In genomic region chr15:67121725-67122600, GRCh38 we compare ENCODE assay signal across 11 cellular contexts. TPM values are rescaled to one million over a fixed set of nuclear protein-coding genes. Genes with fewer than 3 reads are reported as not detected.
A peak's percentile ranks its signal among the peaks of the same experiment; 100 is the strongest.
DNase-seq lines count a peak whose midpoint lies in the region; ATAC-seq and TF ChIP-seq lines count a peak whose summit lies in the region.
"Had no signal": no experiment of that assay in that cellular context is flagged by ENCODE, and none has a peak within 500 bp of the region (broad histone marks: within the 10 kb centered on the region; RNA-seq: fewer than 3 reads in every experiment).

No MANE protein-coding gene starts in this region.

- DNase-seq in PC-9 (no peak), DMS153 (lab: John Stamatoyannopoulos, UW) (no peak), NCI-H1048 (lab: John Stamatoyannopoulos, UW) (no peak), NCI-H2081 treated with DMSO at 0.1 percent for 48 hours (lab: John Stamatoyannopoulos, UW) (no peak)
- DNase-seq in stimulated activated naive B cell treated with anti-CD40 and anti-IgM and Interleukin-4, amounts not matched to agents 10 μg/mL and 1 μg/mL and 100 μg/mL, for 72 hours, result no peak
- DNase-seq: endodermal cell, NCI-H526 treated with DMSO at 0.1 percent for 48 hours had no signal

- no peaks in the 10 kb centered on the region for H3K9me2 ChIP-seq in PC-9 (ENCODE audit: insufficient read depth)

- H3K4me1 Mint-ChIP-seq in stimulated activated naive B cell treated with anti-CD40 and anti-IgM and Interleukin-4, amounts not matched to agents 10 μg/mL and 1 μg/mL and 100 μg/mL, for 72 hours, result peaks cover 70 to 91% of the 10 kb centered on the region in 2 donors

- TF ChIP-seq CTCF in PC-9 (conservative IDR thresholded peaks at IDR 0.05) (no peak), liver (IDR thresholded peaks at IDR 0.05; ENCODE audit: low read depth, low read length, missing input control) (no peak)

- H3K4me3 Mint-ChIP-seq in stimulated activated naive B cell treated with anti-CD40 and anti-IgM and Interleukin-4, amounts not matched to agents 10 μg/mL and 1 μg/mL and 100 μg/mL, for 72 hours, result peak overlapping the region; percentile 39 to 96
- H3K4me3 Mint-ChIP-seq: endodermal cell had no signal

- peaks cover 15 to 19% of the 10 kb centered on the region in 2 donors for H3K36me3 Mint-ChIP-seq in stimulated activated naive B cell treated with anti-CD40 and anti-IgM and Interleukin-4, amounts not matched to agents 10 μg/mL and 1 μg/mL and 100 μg/mL, for 72 hours

- H3F3A ChIP-seq in PC-9 (ENCODE audit: insufficient read depth, low read depth), result peaks cover 82% of the 10 kb centered on the region

- WGBS in adipose tissue, 3 donors, result 68 to 87% (median 75%) methylated on average over 9 of the region's 9 CpGs
- WGBS in liver, result 91% methylated on average over 9 of the region's 9 CpGs

- POLR2A ChIA-PET in PC-9 (lab: Charles Lee; ENCODE audit: unreplicated experiment), result interaction anchor here (0.6 kb wide), 1 partner anchor 56 kb away, joined by 4 read pairs; no protein-coding TSS in a partner anchor

- no peaks in the 10 kb centered on the region for H3K27me3 Mint-ChIP-seq in stimulated activated naive B cell treated with anti-CD40 and anti-IgM and Interleukin-4, amounts not matched to agents 10 μg/mL and 1 μg/mL and 100 μg/mL, for 72 hours

- H3K4me3 ChIP-seq in PC-9 (no peak overlapping the region), liver (ENCODE audit: low read depth in 1 of 3, low read length in 3 of 3) (no peak overlapping the region)

- H3K9me3 ChIP-seq in PC-9 (ENCODE audit: insufficient read depth, low read depth) (no peaks in the 10 kb centered on the region), liver (ENCODE audit: control insufficient read depth in 4 of 4, low read length in 3 of 4) (no peaks in the 10 kb centered on the region)

- peak overlapping the region; percentile 98 for H3K27ac ChIP-seq in PC-9
- peak overlapping the region; percentile 75 for H3K27ac ChIP-seq in adipose tissue (ENCODE audit: low read depth, low read length)
- H3K27ac ChIP-seq in liver (ENCODE audit: low read depth in 1 of 2, low read length in 2 of 2), result peak overlapping the region; percentile 76 to 80
- H3K27ac ChIP-seq: HL-60 had no signal

- peaks cover 93% of the 10 kb centered on the region for H3K79me2 ChIP-seq in PC-9 (ENCODE audit: low read depth)

- H3K36me3 ChIP-seq in PC-9 (ENCODE audit: low read depth), result peaks cover 16% of the 10 kb centered on the region
- H3K36me3 ChIP-seq in liver (ENCODE audit: control insufficient read depth in 4 of 4, insufficient read depth in 3 of 4, low read depth in 1 of 4, low read length in 3 of 4), result no peaks in the 10 kb centered on the region

- TF ChIP-seq RAD21 in liver (IDR thresholded peaks at IDR 0.05), result no peak

- ATAC-seq in stimulated activated naive B cell treated with anti-CD40 and anti-IgM and Interleukin-4, amounts not matched to agents 10 μg/mL and 1 μg/mL and 100 μg/mL, for 72 hours (replicated peaks), result no peak
- ATAC-seq in GM18498 (IDR thresholded peaks at IDR 0.05; ENCODE audit: unreplicated experiment), result no peak

- no peak overlapping the region for H2AFZ ChIP-seq in PC-9

- CTCF ChIA-PET in PC-9 (lab: Charles Lee), result no interaction called here

- no peaks in the 10 kb centered on the region; the same call in 1 of the 2 replicates for H4K20me1 ChIP-seq in PC-9 (ENCODE audit: insufficient read depth)

- H3K27me3 ChIP-seq in PC-9 (ENCODE audit: insufficient read depth, low read depth), result no peaks in the 10 kb centered on the region
- H3K27me3 ChIP-seq in liver (ENCODE audit: control insufficient read depth in 4 of 4, insufficient read depth in 4 of 4, low read length in 3 of 4), result no peaks in the 10 kb centered on the region

- H3K9ac ChIP-seq in liver (ENCODE audit: low read depth in 1 of 2, low read length in 2 of 2), result no peak overlapping the region

- H3K27ac Mint-ChIP-seq in stimulated activated naive B cell treated with anti-CD40 and anti-IgM and Interleukin-4, amounts not matched to agents 10 μg/mL and 1 μg/mL and 100 μg/mL, for 72 hours, result peak overlapping the region; percentile 100
- H3K27ac Mint-ChIP-seq: endodermal cell had no signal

- no TSS peak for BruUV-seq in PC-9 (replicated peaks; lab: Mats Ljungman, UMichigan)

- no peak overlapping the region for H3K4me2 ChIP-seq in PC-9

- H3K9me3 Mint-ChIP-seq in stimulated activated naive B cell treated with anti-CD40 and anti-IgM and Interleukin-4, amounts not matched to agents 10 μg/mL and 1 μg/mL and 100 μg/mL, for 72 hours, result no peaks in the 10 kb centered on the region
- H3K9me3 Mint-ChIP-seq: endodermal cell had no signal

- intact Hi-C loops in PC-9 (cut with micrococcal nuclease; ENCODE audit: unreplicated experiment), result loop anchor here (10.0 kb wide), 1 partner anchor 713 kb away; no protein-coding TSS in a partner anchor

- H3K4me1 ChIP-seq in PC-9 (replicated peaks; ENCODE audit: insufficient read depth), result peaks cover 76% of the 10 kb centered on the region
- peaks cover 19 to 49% (median 41%) of the 10 kb centered on the region in 4 donors for H3K4me1 ChIP-seq in liver (ENCODE audit: control insufficient read depth in 4 of 4, insufficient read depth in 4 of 4, low read length in 3 of 4)

TF ChIP-seq in liver, 16 proteins besides CTCF, POLR2A, EP300 and RAD21:
- TF ChIP-seq JUND (IDR thresholded peaks at IDR 0.05) (no peak), REST (IDR thresholded peaks at IDR 0.05) (no peak), RXRA (IDR thresholded peaks at IDR 0.05) (no peak), YY1 (IDR thresholded peaks at IDR 0.05) (no peak), HNF4A (conservative IDR thresholded peaks at IDR 0.05) (no peak), MAX (IDR thresholded peaks at IDR 0.05) (no peak), NR2F2 (IDR thresholded peaks at IDR 0.05) (no peak), TAF1 (conservative IDR thresholded peaks at IDR 0.05) (no peak), ZBTB33 (IDR thresholded peaks at IDR 0.05) (no peak), FOXA1 (IDR thresholded peaks at IDR 0.05) (no peak), ATF3 (IDR thresholded peaks at IDR 0.05) (no peak), GABPA (IDR thresholded peaks at IDR 0.05 in 1 of 2, conservative IDR thresholded peaks at IDR 0.05 in 1 of 2) (no peak), FOXA2 (IDR thresholded peaks at IDR 0.05) (no peak), HNF4G (IDR thresholded peaks at IDR 0.05) (no peak), EGR1 (IDR thresholded peaks at IDR 0.05; ENCODE audit: low read depth in 2 of 2) (no peak), SP1 (IDR thresholded peaks at IDR 0.05) (no peak)

RNA-seq across cellular contexts. Expression of gene SMAD3, which starts 56.6 kb away (rescaled TPM):
- total RNA-seq in PC-9 (2021) (99.5 and 109 TPM in 2 replicates), liver (10 to 100 TPM in 1 of 2 donors, 1 to 10 TPM in 1; 4.0 to 12.2 TPM)
- polyA plus RNA-seq in adipose tissue (10 to 100 TPM in 2 of 3 donors, 1 to 10 TPM in 1; 8.5 to 45.3 (median 27.7) TPM), liver (1 to 10 TPM; 5.2 to 5.7 TPM)
